In genomic region chr12:131280426-131280825, GRCh38 we compare ENCODE assay signal across 20 cellular contexts.
"Had no signal": no experiment of that assay in that cellular context is flagged by ENCODE, and none has a peak within 500 bp of the region (broad histone marks: within the 10 kb centered on the region; RNA-seq: fewer than 3 reads in every experiment).

No MANE protein-coding gene starts in this region.

- H3K27ac ChIP-seq: body of pancreas, cardiac muscle cell, heart right ventricle, left lung, neutrophil, parathyroid adenoma, VCaP had no signal

- DNase-seq: activated CD4-positive, alpha-beta T cell treated with anti-CD3 and anti-CD28 coated beads for 1 hour; activated CD4-positive, alpha-beta T cell treated with anti-CD3 and anti-CD28 coated beads, Interleukin-2, amount 50 U/mL, for 1 hour; activated CD8-positive, alpha-beta T cell treated with anti-CD3 and anti-CD28 coated beads, Interleukin-2, amount 10 ng/mL, durations not matched to agents 7 days and 5 days; activated naive CD4-positive, alpha-beta T cell; amygdala; effector CD8-positive, alpha-beta T cell; erythroblast; foreskin fibroblast; heart right ventricle; mammary epithelial cell; stimulated activated CD4-positive, alpha-beta T cell treated with anti-CD3 and anti-CD28 coated beads, Interleukin-4, amount 100 ng/mL, for 1 hour; stimulated activated naive CD4-positive, alpha-beta T cell had no signal

- H3K4me1 ChIP-seq: body of pancreas, heart right ventricle, left lung, parathyroid adenoma had no signal

- H3K27me3 ChIP-seq: body of pancreas, cardiac muscle cell, neutrophil had no signal

- ATAC-seq: activated CD8-positive, alpha-beta T cell treated with anti-CD3 and anti-CD28 coated beads, Interleukin-2, amount 10 ng/mL, durations not matched to agents 7 days and 5 days; body of pancreas; left lung; natural killer cell treated with Interleukin-12 subunit alpha and Interleukin-12 subunit beta and Interleukin-15 and Interleukin-18, amount 100 ng/mL, for 72 hours; SK-N-SH treated with all-trans-retinoic acid at 6 μM for 48 hours had no signal

- H3K9me3 ChIP-seq: body of pancreas, heart right ventricle, left lung, neutrophil had no signal

- H3K36me3 ChIP-seq: cardiac muscle cell, heart right ventricle, left lung, neutrophil had no signal

- H3K4me3 ChIP-seq: body of pancreas, cardiac muscle cell, heart right ventricle, left lung had no signal
